Comparison of ENCODE assay signal across 1 cellular context in the genomic region with DNA sequence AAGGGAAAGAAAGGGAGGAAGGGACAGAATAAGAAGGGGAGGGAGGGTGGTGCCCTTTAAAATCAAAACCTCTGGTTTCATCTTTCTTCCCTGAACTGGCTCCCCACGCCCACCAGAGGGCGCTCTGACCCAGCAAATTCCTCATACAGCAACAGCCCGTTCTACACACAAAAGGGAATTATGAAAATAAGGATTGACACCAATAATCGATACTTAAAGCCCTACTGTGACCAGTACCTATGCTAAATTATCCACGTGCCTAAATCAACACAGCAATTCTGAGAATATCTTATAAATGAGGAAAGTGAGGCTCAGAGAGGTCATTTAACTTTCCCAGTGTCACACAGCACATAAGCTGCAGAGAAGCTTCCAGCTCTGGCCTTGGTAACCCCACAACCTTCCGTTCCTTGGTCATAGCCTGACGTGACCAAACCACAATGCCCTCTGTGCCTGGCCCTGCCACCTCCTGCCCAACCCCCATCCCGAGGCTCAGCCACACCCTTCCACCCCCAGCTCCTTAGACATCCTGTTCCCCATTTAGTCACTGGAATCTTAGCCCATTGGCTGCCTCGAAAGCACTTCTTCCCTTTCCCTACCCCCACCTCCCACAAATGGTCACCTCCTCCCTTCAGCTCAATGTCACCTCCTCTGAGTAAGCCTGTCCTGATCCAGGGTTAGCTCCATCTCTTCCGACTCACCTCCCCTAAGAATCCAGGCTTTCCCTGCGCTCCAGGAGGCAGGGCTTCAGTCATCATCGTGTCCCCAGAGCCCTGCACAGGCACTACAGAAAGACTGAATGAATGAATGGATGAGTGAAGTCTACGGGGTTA.
A peak's percentile ranks its signal among the peaks of the same experiment; 100 is the strongest.
TF ChIP-seq lines count a peak whose summit lies in the region.

No MANE protein-coding gene starts in this region.

TF ChIP-seq in HEK293, 187 proteins besides CTCF, POLR2A, EP300 and RAD21 (continued from another document):
- TF ChIP-seq, protein P1, sequence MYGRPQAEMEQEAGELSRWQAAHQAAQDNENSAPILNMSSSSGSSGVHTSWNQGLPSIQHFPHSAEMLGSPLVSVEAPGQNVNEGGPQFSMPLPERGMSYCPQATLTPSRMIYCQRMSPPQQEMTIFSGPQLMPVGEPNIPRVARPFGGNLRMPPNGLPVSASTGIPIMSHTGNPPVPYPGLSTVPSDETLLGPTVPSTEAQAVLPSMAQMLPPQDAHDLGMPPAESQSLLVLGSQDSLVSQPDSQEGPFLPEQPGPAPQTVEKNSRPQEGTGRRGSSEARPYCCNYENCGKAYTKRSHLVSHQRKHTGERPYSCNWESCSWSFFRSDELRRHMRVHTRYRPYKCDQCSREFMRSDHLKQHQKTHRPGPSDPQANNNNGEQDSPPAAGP (tag by site-specific recombination; IDR thresholded peaks at IDR 0.05): peak; percentile 95
- no peak for TF ChIP-seq ZBTB21 (tag by site-specific recombination; IDR thresholded peaks at IDR 0.05)
- TF ChIP-seq, protein P2, sequence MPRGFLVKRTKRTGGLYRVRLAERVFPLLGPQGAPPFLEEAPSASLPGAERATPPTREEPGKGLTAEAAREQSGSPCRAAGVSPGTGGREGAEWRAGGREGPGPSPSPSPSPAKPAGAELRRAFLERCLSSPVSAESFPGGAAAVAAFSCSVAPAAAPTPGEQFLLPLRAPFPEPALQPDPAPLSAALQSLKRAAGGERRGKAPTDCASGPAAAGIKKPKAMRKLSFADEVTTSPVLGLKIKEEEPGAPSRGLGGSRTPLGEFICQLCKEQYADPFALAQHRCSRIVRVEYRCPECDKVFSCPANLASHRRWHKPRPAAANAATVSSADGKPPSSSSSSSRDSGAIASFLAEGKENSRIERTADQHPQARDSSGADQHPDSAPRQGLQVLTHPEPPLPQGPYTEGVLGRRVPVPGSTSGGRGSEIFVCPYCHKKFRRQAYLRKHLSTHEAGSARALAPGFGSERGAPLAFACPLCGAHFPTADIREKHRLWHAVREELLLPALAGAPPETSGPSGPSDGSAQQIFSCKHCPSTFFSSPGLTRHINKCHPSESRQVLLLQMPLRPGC (tag by site-specific recombination; IDR thresholded peaks at IDR 0.05): no peak
- TF ChIP-seq, protein P3, sequence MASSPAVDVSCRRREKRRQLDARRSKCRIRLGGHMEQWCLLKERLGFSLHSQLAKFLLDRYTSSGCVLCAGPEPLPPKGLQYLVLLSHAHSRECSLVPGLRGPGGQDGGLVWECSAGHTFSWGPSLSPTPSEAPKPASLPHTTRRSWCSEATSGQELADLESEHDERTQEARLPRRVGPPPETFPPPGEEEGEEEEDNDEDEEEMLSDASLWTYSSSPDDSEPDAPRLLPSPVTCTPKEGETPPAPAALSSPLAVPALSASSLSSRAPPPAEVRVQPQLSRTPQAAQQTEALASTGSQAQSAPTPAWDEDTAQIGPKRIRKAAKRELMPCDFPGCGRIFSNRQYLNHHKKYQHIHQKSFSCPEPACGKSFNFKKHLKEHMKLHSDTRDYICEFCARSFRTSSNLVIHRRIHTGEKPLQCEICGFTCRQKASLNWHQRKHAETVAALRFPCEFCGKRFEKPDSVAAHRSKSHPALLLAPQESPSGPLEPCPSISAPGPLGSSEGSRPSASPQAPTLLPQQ (tag by site-specific recombination; IDR thresholded peaks at IDR 0.05): peak; percentile 64; the same call in 1 of the 2 replicates
- TF ChIP-seq ZNF423 (tag by site-specific recombination; IDR thresholded peaks at IDR 0.05): no peak
- TF ChIP-seq SP3 (tag by site-specific recombination; IDR thresholded peaks at IDR 0.05): peak; percentile 85
- TF ChIP-seq, protein P4, sequence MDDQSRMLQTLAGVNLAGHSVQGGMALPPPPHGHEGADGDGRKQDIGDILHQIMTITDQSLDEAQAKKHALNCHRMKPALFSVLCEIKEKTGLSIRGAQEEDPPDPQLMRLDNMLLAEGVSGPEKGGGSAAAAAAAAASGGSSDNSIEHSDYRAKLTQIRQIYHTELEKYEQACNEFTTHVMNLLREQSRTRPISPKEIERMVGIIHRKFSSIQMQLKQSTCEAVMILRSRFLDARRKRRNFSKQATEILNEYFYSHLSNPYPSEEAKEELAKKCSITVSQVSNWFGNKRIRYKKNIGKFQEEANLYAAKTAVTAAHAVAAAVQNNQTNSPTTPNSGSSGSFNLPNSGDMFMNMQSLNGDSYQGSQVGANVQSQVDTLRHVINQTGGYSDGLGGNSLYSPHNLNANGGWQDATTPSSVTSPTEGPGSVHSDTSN (CRISPR knock-in tag; IDR thresholded peaks at IDR 0.05): no peak
- peak; percentile 76 for TF ChIP-seq ZNF654 (tag by site-specific recombination; IDR thresholded peaks at IDR 0.05; ENCODE audit: low read depth)
- TF ChIP-seq, protein P5, sequence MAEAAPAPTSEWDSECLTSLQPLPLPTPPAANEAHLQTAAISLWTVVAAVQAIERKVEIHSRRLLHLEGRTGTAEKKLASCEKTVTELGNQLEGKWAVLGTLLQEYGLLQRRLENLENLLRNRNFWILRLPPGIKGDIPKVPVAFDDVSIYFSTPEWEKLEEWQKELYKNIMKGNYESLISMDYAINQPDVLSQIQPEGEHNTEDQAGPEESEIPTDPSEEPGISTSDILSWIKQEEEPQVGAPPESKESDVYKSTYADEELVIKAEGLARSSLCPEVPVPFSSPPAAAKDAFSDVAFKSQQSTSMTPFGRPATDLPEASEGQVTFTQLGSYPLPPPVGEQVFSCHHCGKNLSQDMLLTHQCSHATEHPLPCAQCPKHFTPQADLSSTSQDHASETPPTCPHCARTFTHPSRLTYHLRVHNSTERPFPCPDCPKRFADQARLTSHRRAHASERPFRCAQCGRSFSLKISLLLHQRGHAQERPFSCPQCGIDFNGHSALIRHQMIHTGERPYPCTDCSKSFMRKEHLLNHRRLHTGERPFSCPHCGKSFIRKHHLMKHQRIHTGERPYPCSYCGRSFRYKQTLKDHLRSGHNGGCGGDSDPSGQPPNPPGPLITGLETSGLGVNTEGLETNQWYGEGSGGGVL (tag by site-specific recombination; IDR thresholded peaks at IDR 0.05): peak; percentile 42; the same call in 1 of the 2 replicates
- TF ChIP-seq, protein P6, sequence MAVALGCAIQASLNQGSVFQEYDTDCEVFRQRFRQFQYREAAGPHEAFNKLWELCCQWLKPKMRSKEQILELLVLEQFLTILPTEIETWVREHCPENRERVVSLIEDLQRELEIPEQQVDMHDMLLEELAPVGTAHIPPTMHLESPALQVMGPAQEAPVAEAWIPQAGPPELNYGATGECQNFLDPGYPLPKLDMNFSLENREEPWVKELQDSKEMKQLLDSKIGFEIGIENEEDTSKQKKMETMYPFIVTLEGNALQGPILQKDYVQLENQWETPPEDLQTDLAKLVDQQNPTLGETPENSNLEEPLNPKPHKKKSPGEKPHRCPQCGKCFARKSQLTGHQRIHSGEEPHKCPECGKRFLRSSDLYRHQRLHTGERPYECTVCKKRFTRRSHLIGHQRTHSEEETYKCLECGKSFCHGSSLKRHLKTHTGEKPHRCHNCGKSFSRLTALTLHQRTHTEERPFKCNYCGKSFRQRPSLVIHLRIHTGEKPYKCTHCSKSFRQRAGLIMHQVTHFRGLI (tag by site-specific recombination; IDR thresholded peaks at IDR 0.05): no peak
- TF ChIP-seq ZNF19 (tag by site-specific recombination; IDR thresholded peaks at IDR 0.05; ENCODE audit: low read depth): no peak
- TF ChIP-seq ZNF24 (tag by site-specific recombination; IDR thresholded peaks at IDR 0.05): peak; percentile 98
- TF ChIP-seq, protein P7, sequence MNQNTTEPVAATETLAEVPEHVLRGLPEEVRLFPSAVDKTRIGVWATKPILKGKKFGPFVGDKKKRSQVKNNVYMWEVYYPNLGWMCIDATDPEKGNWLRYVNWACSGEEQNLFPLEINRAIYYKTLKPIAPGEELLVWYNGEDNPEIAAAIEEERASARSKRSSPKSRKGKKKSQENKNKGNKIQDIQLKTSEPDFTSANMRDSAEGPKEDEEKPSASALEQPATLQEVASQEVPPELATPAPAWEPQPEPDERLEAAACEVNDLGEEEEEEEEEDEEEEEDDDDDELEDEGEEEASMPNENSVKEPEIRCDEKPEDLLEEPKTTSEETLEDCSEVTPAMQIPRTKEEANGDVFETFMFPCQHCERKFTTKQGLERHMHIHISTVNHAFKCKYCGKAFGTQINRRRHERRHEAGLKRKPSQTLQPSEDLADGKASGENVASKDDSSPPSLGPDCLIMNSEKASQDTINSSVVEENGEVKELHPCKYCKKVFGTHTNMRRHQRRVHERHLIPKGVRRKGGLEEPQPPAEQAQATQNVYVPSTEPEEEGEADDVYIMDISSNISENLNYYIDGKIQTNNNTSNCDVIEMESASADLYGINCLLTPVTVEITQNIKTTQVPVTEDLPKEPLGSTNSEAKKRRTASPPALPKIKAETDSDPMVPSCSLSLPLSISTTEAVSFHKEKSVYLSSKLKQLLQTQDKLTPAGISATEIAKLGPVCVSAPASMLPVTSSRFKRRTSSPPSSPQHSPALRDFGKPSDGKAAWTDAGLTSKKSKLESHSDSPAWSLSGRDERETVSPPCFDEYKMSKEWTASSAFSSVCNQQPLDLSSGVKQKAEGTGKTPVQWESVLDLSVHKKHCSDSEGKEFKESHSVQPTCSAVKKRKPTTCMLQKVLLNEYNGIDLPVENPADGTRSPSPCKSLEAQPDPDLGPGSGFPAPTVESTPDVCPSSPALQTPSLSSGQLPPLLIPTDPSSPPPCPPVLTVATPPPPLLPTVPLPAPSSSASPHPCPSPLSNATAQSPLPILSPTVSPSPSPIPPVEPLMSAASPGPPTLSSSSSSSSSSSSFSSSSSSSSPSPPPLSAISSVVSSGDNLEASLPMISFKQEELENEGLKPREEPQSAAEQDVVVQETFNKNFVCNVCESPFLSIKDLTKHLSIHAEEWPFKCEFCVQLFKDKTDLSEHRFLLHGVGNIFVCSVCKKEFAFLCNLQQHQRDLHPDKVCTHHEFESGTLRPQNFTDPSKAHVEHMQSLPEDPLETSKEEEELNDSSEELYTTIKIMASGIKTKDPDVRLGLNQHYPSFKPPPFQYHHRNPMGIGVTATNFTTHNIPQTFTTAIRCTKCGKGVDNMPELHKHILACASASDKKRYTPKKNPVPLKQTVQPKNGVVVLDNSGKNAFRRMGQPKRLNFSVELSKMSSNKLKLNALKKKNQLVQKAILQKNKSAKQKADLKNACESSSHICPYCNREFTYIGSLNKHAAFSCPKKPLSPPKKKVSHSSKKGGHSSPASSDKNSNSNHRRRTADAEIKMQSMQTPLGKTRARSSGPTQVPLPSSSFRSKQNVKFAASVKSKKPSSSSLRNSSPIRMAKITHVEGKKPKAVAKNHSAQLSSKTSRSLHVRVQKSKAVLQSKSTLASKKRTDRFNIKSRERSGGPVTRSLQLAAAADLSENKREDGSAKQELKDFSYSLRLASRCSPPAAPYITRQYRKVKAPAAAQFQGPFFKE (tag by site-specific recombination; IDR thresholded peaks at IDR 0.05; ENCODE audit: borderline replicate concordance): no peak
- TF ChIP-seq ZXDB (tag by site-specific recombination; IDR thresholded peaks at IDR 0.05): 0 out of 2 replicates have a peak, but pooled peaks have one; percentile 34
- no peak for TF ChIP-seq ZNF239 (tag by site-specific recombination; IDR thresholded peaks at IDR 0.05)
- peak; percentile 35; the same call in 1 of the 2 replicates for TF ChIP-seq PRDM1 (tag by site-specific recombination; IDR thresholded peaks at IDR 0.05)
- peak; percentile 48; the same call in 1 of the 2 replicates for TF ChIP-seq ZNF600 (tag by site-specific recombination; IDR thresholded peaks at IDR 0.05)
- no peak for TF ChIP-seq ZNF140 (tag by site-specific recombination; IDR thresholded peaks at IDR 0.05)
- TF ChIP-seq ZBTB17 (tag by site-specific recombination; IDR thresholded peaks at IDR 0.05): peak; percentile 83
- no peak for TF ChIP-seq ZNF341 (tag by site-specific recombination; IDR thresholded peaks at IDR 0.05; ENCODE audit: low read depth)
- peak; percentile 87 for TF ChIP-seq ZFHX2 (tag by site-specific recombination; conservative IDR thresholded peaks at IDR 0.05)
- TF ChIP-seq WT1 (tag by site-specific recombination; IDR thresholded peaks at IDR 0.05): peak; percentile 46; the same call in 1 of the 2 replicates
- peak; percentile 46; the same call in 1 of the 2 replicates for TF ChIP-seq ZFP37 (tag by site-specific recombination; IDR thresholded peaks at IDR 0.05)
- TF ChIP-seq, protein P8, sequence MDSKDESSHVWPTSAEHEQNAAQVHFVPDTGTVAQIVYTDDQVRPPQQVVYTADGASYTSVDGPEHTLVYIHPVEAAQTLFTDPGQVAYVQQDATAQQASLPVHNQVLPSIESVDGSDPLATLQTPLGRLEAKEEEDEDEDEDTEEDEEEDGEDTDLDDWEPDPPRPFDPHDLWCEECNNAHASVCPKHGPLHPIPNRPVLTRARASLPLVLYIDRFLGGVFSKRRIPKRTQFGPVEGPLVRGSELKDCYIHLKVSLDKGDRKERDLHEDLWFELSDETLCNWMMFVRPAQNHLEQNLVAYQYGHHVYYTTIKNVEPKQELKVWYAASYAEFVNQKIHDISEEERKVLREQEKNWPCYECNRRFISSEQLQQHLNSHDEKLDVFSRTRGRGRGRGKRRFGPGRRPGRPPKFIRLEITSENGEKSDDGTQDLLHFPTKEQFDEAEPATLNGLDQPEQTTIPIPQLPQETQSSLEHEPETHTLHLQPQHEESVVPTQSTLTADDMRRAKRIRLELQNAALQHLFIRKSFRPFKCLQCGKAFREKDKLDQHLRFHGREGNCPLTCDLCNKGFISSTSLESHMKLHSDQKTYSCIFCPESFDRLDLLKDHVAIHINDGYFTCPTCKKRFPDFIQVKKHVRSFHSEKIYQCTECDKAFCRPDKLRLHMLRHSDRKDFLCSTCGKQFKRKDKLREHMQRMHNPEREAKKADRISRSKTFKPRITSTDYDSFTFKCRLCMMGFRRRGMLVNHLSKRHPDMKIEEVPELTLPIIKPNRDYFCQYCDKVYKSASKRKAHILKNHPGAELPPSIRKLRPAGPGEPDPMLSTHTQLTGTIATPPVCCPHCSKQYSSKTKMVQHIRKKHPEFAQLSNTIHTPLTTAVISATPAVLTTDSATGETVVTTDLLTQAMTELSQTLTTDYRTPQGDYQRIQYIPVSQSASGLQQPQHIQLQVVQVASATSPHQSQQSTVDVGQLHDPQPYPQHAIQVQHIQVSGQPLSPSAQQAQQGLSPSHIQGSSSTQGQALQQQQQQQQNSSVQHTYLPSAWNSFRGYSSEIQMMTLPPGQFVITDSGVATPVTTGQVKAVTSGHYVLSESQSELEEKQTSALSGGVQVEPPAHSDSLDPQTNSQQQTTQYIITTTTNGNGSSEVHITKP (tag by site-specific recombination; IDR thresholded peaks at IDR 0.05): peak; percentile 90
- TF ChIP-seq EGR2 (tag by site-specific recombination; IDR thresholded peaks at IDR 0.05; ENCODE audit: low read depth): peak; percentile 78
- peak; percentile 98 for TF ChIP-seq ZNF768 (tag by site-specific recombination; IDR thresholded peaks at IDR 0.05)
- TF ChIP-seq ZNF133 (tag by site-specific recombination; IDR thresholded peaks at IDR 0.05): no peak
